ENCODE assay signal across 8 cellular contexts in genomic region chr3:88149516-88150362, GRCh38. TPM values are rescaled to one million over a fixed set of nuclear protein-coding genes. Genes with fewer than 3 reads are reported as not detected.
DNase-seq lines count a peak whose midpoint lies in the region; ATAC-seq, FAIRE-seq and TF ChIP-seq lines count a peak whose summit lies in the region.

C3orf38 (plus strand) TSS chr3:88149959; CDS start chr3:88150053, 94 bp downstream.

- intact Hi-C loops in Right ventricle myocardium superior (cut with DNase I) (loop anchor here (5.0 kb wide), 1 partner anchor 92 kb away; the partner anchor contains the start of genes CGGBP1 and ZNF654), pancreas (cut with DNase I) (no loop called here), thyroid gland (cut with DNase I) (loop anchor here (10.0 kb wide), 1 partner anchor 85 kb away; no protein-coding TSS in a partner anchor)

- WGBS in pancreas, 2 donors: 0 to 1% methylated on average over 57 of the region's 57 CpGs
- WGBS in thyroid gland, 2 donors: 1% methylated on average over 43 to 45 of the region's 57 CpGs

- peaks cover 5% of the 10 kb centered on the region; the same call in 1 of the 2 replicates for H4K20me1 ChIP-seq in SU-DHL-6 (ENCODE audit: low read depth, low read length)

- H3K27ac ChIP-seq in SU-DHL-6 (ENCODE audit: low read depth, low read length) (peak within 1 kb of the TSS; percentile 88), pancreas (peak within 1 kb of the TSS; percentile 81 to 97 (median 90)), thyroid gland (peak within 1 kb of the TSS; percentile 85 to 99 (median 88))

- peaks cover 12% of the 10 kb centered on the region for H3K36me3 ChIP-seq in SU-DHL-6 (ENCODE audit: low read length)
- peaks cover 0 to 16% (median 0%) of the 10 kb centered on the region in 3 donors for H3K36me3 ChIP-seq in pancreas
- peaks cover 6 to 10% of the 10 kb centered on the region in 2 donors for H3K36me3 ChIP-seq in thyroid gland

- no peak for TF ChIP-seq CTCF in GM12865 (IDR thresholded peaks at IDR 0.05; ENCODE audit: insufficient read depth, low read depth, low read length, missing control alignments)
- TF ChIP-seq CTCF in SU-DHL-6 (IDR thresholded peaks at IDR 0.05; ENCODE audit: insufficient read depth, low read length, poor library complexity, severe bottlenecking): no peak
- no peak for TF ChIP-seq CTCF in pancreas (IDR thresholded peaks at IDR 0.05)
- no peak for TF ChIP-seq CTCF in thyroid gland (IDR thresholded peaks at IDR 0.05)

- peak in 1 of 2 donors; percentile 76 for TF ChIP-seq POLR2A in thyroid gland (IDR thresholded peaks at IDR 0.05)

- H3K79me2 ChIP-seq in SU-DHL-6 (ENCODE audit: insufficient read depth, low read length): peaks cover 67% of the 10 kb centered on the region

- FAIRE-seq in pancreas (lab: Jason Lieb, UNC): no peak

- DNase-seq in GM12865 (ENCODE audit: low read depth): peak; percentile 92
- peak; percentile 90 for DNase-seq in NCI-H1105 treated with DMSO at 0.1 percent for 48 hours (lab: John Stamatoyannopoulos, UW)
- peak; percentile 43 for DNase-seq in activated naive CD8-positive, alpha-beta T cell treated with anti-CD3 and anti-CD28 coated beads, Interleukin-2, amount 50 U/mL, for 16 hours (ENCODE audit: low read depth, low spot score)
- DNase-seq in Right ventricle myocardium superior: peak; percentile 91
- peak; percentile 81 to 90 (median 87) for DNase-seq in pancreas
- peak; percentile 91 to 93 for DNase-seq in thyroid gland

- ATAC-seq in HG02678 (IDR thresholded peaks at IDR 0.05; ENCODE audit: unreplicated experiment): peak; percentile 82
- ATAC-seq in Right ventricle myocardium superior (ENCODE audit: poor library complexity): peak; percentile 98
- peak; percentile 96 to 98 (median 98) for ATAC-seq in pancreas

- H3K4me1 ChIP-seq in pancreas (peaks cover 3 to 17% (median 10%) of the 10 kb centered on the region in 3 donors), thyroid gland (peaks cover 13 to 14% of the 10 kb centered on the region in 2 donors)

- H3K9me3 ChIP-seq in SU-DHL-6 (ENCODE audit: insufficient read depth, low read length) (no peaks in the 10 kb centered on the region), pancreas (no peaks in the 10 kb centered on the region), thyroid gland (no peaks in the 10 kb centered on the region)

- no peaks in the 10 kb centered on the region for H3K27me3 ChIP-seq in SU-DHL-6 (ENCODE audit: low read length)
- no peaks in the 10 kb centered on the region for H3K27me3 ChIP-seq in pancreas
- no peaks in the 10 kb centered on the region for H3K27me3 ChIP-seq in thyroid gland

- H3K4me2 ChIP-seq in SU-DHL-6 (ENCODE audit: low read depth, low read length, poor library complexity, severe bottlenecking): peak within 1 kb of the TSS; percentile 100

- peak within 1 kb of the TSS; percentile 99 for H3K4me3 ChIP-seq in GM12865 (ENCODE audit: low read depth, low read length)
- H3K4me3 ChIP-seq in SU-DHL-6 (ENCODE audit: insufficient read depth, low read length, poor library complexity, severe bottlenecking): peak within 1 kb of the TSS; percentile 100
- peak within 1 kb of the TSS; percentile 70 to 83 (median 74) for H3K4me3 ChIP-seq in pancreas
- peak within 1 kb of the TSS; percentile 48 to 83 (median 83) for H3K4me3 ChIP-seq in thyroid gland (replicated peaks in 1 of 3)

- H3K9me2 ChIP-seq in SU-DHL-6 (replicated peaks; ENCODE audit: insufficient read depth, low read length): no peaks in the 10 kb centered on the region

- H3F3A ChIP-seq in SU-DHL-6 (ENCODE audit: insufficient read depth): 0 out of 2 replicates have a peak, but pooled peaks cover 3% of the 10 kb centered on the region

- H2AFZ ChIP-seq in SU-DHL-6 (ENCODE audit: low read depth, low read length, severe bottlenecking): peak within 1 kb of the TSS; percentile 98

- peak within 1 kb of the TSS; percentile 92 for H3K9ac ChIP-seq in SU-DHL-6 (ENCODE audit: low read length)

RNA-seq across cellular contexts. Expression of gene C3orf38, which starts in this region (rescaled TPM):
- total RNA-seq in Right ventricle myocardium superior (12.8 TPM), pancreas (10 to 100 TPM in 2 of 6 donors, 1 to 10 TPM in 4; 6.6 to 11.6 (median 8.4) TPM), thyroid gland (10 to 100 TPM; 23.0 to 30.2 (median 24.7) TPM)
- polyA plus RNA-seq in pancreas: 1 to 10 TPM; 2.7 to 4.3 TPM

Comparison
In these comparisons a context has a peak if more than half of its experiments do, and no peak if none do; other contexts are left out.
1. Peak in every context shown above with its lines: DNase-seq, ATAC-seq, H3K4me3 ChIP-seq and H3K27ac ChIP-seq.
2. intact Hi-C loops: an anchor here in Right ventricle myocardium superior (5.0 kb wide) and thyroid gland (10.0 kb wide); none called in pancreas.